19 cellular contexts compared by ENCODE assay signal in the genomic region with DNA sequence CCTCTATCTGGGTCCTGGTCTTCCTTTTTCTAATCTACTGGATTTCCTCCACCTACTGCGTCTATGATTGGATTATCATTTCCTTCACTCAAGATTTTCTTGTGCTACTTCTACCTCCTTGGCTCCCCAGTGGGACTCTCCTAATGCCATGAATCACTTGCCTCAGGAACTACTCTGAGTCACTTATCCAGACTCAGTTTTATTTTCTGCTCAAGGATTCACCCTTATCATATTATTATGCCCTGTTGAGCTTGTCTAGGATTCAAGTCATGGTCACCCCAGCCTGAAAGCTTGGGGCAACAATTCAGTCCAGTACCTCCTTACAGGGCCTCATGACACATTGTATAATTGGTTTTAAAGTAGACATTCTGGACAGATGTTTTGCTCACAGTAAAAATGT.
"Had no signal": no experiment of that assay in that cellular context is flagged by ENCODE, and none has a peak within 500 bp of the region (broad histone marks: within the 10 kb centered on the region; RNA-seq: fewer than 3 reads in every experiment).

No MANE protein-coding gene starts in this region.

- DNase-seq: activated CD4-positive, alpha-beta T cell treated with anti-CD3 and anti-CD28 coated beads, Interleukin-2, amount 10 ng/mL, durations not matched to agents 24 days and 14 days; activated CD4-positive, alpha-beta T cell treated with anti-CD3 and anti-CD28 coated beads, Interleukin-2, amount 50 U/mL, for 4 hours; activated CD8-positive, alpha-beta T cell treated with anti-CD3 and anti-CD28 coated beads for 36 hours; activated gamma-delta T cell; activated naive CD4-positive, alpha-beta T cell treated with Interleukin-2 at 50 U/mL for 16 hours; activated naive CD8-positive, alpha-beta T cell treated with anti-CD3 and anti-CD28 coated beads, Interleukin-2, amount 10 ng/mL, durations not matched to agents 7 days and 5 days; activated T-cell treated with anti-CD3 and anti-CD28 coated beads, Interleukin-2, amount 50 U/mL, for 1 hour; amygdala; NCI-H1105; NCI-H1417 treated with DMSO at 0.1 percent for 48 hours; NCI-H1694; NCI-H1930; NCI-H2081 treated with DMSO at 0.1 percent for 48 hours; NCI-H345; NCI-H524 treated with DMSO at 0.1 percent for 48 hours; RPMI8226; SHP77 treated with DMSO at 0.1 percent for 48 hours; SK-N-SH had no signal

- ATAC-seq: activated CD8-positive, alpha-beta T cell treated with anti-CD3 and anti-CD28 coated beads for 36 hours; Panc1 had no signal
